23 cellular contexts compared by ENCODE assay signal in the genomic region with DNA sequence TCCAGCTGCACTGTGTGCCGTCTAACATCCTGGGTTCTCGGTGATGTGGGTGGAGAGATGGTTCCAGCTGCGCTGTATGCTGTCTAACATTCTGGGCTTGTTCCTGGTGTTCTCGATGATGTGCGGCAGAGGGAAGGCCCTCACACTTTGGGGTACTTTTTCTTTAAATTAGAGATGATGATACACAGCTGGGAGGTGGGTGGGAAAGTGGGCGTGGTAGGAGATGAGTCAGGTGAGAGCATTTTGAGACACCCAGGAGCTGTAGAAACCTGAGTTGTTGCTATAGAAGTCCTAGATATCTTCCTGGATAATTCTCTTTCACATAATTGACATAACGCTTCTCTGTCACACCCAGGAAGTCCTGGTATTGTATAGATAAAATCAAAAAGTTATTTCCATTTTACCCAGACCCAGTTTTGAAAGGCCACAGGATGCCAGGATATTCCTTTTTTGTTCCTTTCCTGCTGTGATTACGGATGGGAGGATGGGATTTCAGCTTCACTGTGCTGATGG.
"Had no signal": no experiment of that assay in that cellular context is flagged by ENCODE, and none has a peak within 500 bp of the region (broad histone marks: within the 10 kb centered on the region; RNA-seq: fewer than 3 reads in every experiment).

No MANE protein-coding gene starts in this region.

- H3K9me3 Mint-ChIP-seq: activated naive CD8-positive, alpha-beta T cell treated with anti-CD3 and anti-CD28 coated beads, Interleukin-2, amount 10 ng/mL, durations not matched to agents 7 days and 5 days; activated T-cell treated with anti-CD3 and anti-CD28 coated beads, Interleukin-2, amount 50 U/mL, for 24 hours; nephron; stimulated activated naive CD8-positive, alpha-beta T cell treated with anti-CD3 and anti-CD28 coated beads, Interleukin-15, Interleukin-2, amounts not matched to agents 100 ng/mL and 50 ng/mL, for 24 hours; T-cell had no signal

- H3K4me1 ChIP-seq: breast epithelium, heart left ventricle, parathyroid adenoma, thyroid gland had no signal

- H3K79me2 ChIP-seq: parathyroid adenoma had no signal

- H3K27me3 ChIP-seq: breast epithelium, thyroid gland had no signal

- DNase-seq: activated CD4-positive, alpha-beta memory T cell treated with anti-CD3 and anti-CD28 coated beads, Interleukin-2, amount 10 ng/mL, durations not matched to agents 7 days and 5 days; activated CD4-positive, CD25-positive, alpha-beta regulatory T cell treated with anti-CD3 and anti-CD28 coated beads, Interleukin-2, amount 50 U/mL, for 72 hours; activated naive CD4-positive, alpha-beta T cell; activated naive CD8-positive, alpha-beta T cell treated with anti-CD3 and anti-CD28 coated beads, Interleukin-2, amount 10 ng/mL, durations not matched to agents 7 days and 5 days; activated T-cell treated with anti-CD3 and anti-CD28 coated beads, Interleukin-2, amount 50 U/mL, for 24 hours; amniotic stem cell; heart left ventricle; left cardiac atrium; right cardiac atrium; substantia nigra; T-cell; thyroid gland; WERI-Rb-1 had no signal

- H3K27ac Mint-ChIP-seq: activated CD4-positive, alpha-beta memory T cell treated with anti-CD3 and anti-CD28 coated beads, Interleukin-2, amount 10 ng/mL, durations not matched to agents 7 days and 5 days; activated naive CD8-positive, alpha-beta T cell treated with anti-CD3 and anti-CD28 coated beads, Interleukin-2, amount 10 ng/mL, durations not matched to agents 7 days and 5 days; activated T-cell treated with anti-CD3 and anti-CD28 coated beads, Interleukin-2, amount 50 U/mL, for 24 hours; activated T-helper 17 cell treated with anti-CD3 and anti-CD28 coated beads, Interleukin-2, amount 50 U/mL, for 72 hours; memory B cell; nephron; stimulated activated naive CD8-positive, alpha-beta T cell treated with anti-CD3 and anti-CD28 coated beads, Interleukin-15, Interleukin-2, amounts not matched to agents 100 ng/mL and 50 ng/mL, for 24 hours; T-cell; T-helper 2 cell treated with Interferon-gamma antibody and Interleukin-4, amounts not matched to agents 5 μg/mL and 100 μg/mL, for 36 hours had no signal

- H3K27ac ChIP-seq: breast epithelium, epithelial cell of prostate, heart left ventricle, parathyroid adenoma, thyroid gland, WERI-Rb-1 had no signal

- H3K36me3 ChIP-seq: breast epithelium, heart left ventricle, thyroid gland, WERI-Rb-1 had no signal

- H3K4me3 ChIP-seq: breast epithelium, heart left ventricle, thyroid gland had no signal

- H3K4me3 Mint-ChIP-seq: activated CD4-positive, alpha-beta memory T cell treated with anti-CD3 and anti-CD28 coated beads, Interleukin-2, amount 10 ng/mL, durations not matched to agents 7 days and 5 days; activated naive CD8-positive, alpha-beta T cell treated with anti-CD3 and anti-CD28 coated beads, Interleukin-2, amount 10 ng/mL, durations not matched to agents 7 days and 5 days; activated T-cell treated with anti-CD3 and anti-CD28 coated beads, Interleukin-2, amount 50 U/mL, for 24 hours; activated T-helper 17 cell treated with anti-CD3 and anti-CD28 coated beads, Interleukin-2, amount 50 U/mL, for 72 hours; central memory CD8-positive, alpha-beta T cell; memory B cell; nephron; stimulated activated naive CD8-positive, alpha-beta T cell treated with anti-CD3 and anti-CD28 coated beads, Interleukin-15, Interleukin-2, amounts not matched to agents 100 ng/mL and 50 ng/mL, for 24 hours; T-cell; T-helper 2 cell treated with Interferon-gamma antibody and Interleukin-4, amounts not matched to agents 5 μg/mL and 100 μg/mL, for 36 hours had no signal

- H3K27me3 Mint-ChIP-seq: activated CD4-positive, alpha-beta memory T cell treated with anti-CD3 and anti-CD28 coated beads, Interleukin-2, amount 10 ng/mL, durations not matched to agents 7 days and 5 days; activated naive CD8-positive, alpha-beta T cell treated with anti-CD3 and anti-CD28 coated beads, Interleukin-2, amount 10 ng/mL, durations not matched to agents 7 days and 5 days; activated T-helper 17 cell treated with anti-CD3 and anti-CD28 coated beads, Interleukin-2, amount 50 U/mL, for 72 hours; central memory CD8-positive, alpha-beta T cell; stimulated activated naive CD8-positive, alpha-beta T cell treated with anti-CD3 and anti-CD28 coated beads, Interleukin-15, Interleukin-2, amounts not matched to agents 100 ng/mL and 50 ng/mL, for 24 hours had no signal

- ATAC-seq: activated T-helper 17 cell treated with anti-CD3 and anti-CD28 coated beads, Interleukin-2, amount 50 U/mL, for 72 hours; heart left ventricle; left cardiac atrium; right cardiac atrium; SK-N-SH treated with all-trans-retinoic acid at 6 μM for 48 hours; T-cell had no signal

- H2AFZ ChIP-seq: parathyroid adenoma had no signal

- H3K36me3 Mint-ChIP-seq: activated naive CD8-positive, alpha-beta T cell treated with anti-CD3 and anti-CD28 coated beads, Interleukin-2, amount 10 ng/mL, durations not matched to agents 7 days and 5 days; memory B cell; T-cell had no signal

- H3K9me3 ChIP-seq: breast epithelium, heart left ventricle, thyroid gland had no signal
